10 cellular contexts compared by ENCODE assay signal in genomic region chr1:24828887-24829192, GRCh38.
A peak's percentile ranks its signal among the peaks of the same experiment; 100 is the strongest.
DNase-seq lines count a peak whose midpoint lies in the region; ATAC-seq and TF ChIP-seq lines count a peak whose summit lies in the region.
"Had no signal": no experiment of that assay in that cellular context is flagged by ENCODE, and none has a peak within 500 bp of the region (broad histone marks: within the 10 kb centered on the region; RNA-seq: fewer than 3 reads in every experiment).

No MANE protein-coding gene starts in this region.

- H3K9me2 ChIP-seq in hepatocyte (replicated peaks; ENCODE audit: insufficient read depth) = no peaks in the 10 kb centered on the region

- no peak overlapping the region for H2AFZ ChIP-seq in ACC112 (ENCODE audit: low read length, unreplicated experiment)
- no peak overlapping the region for H2AFZ ChIP-seq in hepatocyte

- H3K27ac ChIP-seq in ACC112 (ENCODE audit: low read depth, low read length) = peak overlapping the region; percentile 64
- H3K27ac ChIP-seq in HEK293 (ENCODE audit: extremely low read depth, low read depth, low read length) = no peak overlapping the region
- peak overlapping the region; percentile 5 to 35 for H3K27ac ChIP-seq in left lung
- H3K27ac ChIP-seq in hepatocyte = no peak overlapping the region

- H4K20me1 ChIP-seq in hepatocyte (ENCODE audit: insufficient read depth, poor library complexity, severe bottlenecking) = peaks cover 24% of the 10 kb centered on the region

- H3K79me2 ChIP-seq in ACC112 (ENCODE audit: control insufficient read depth, insufficient read depth, low read length, unreplicated experiment) = peaks cover 70% of the 10 kb centered on the region
- H3K79me2 ChIP-seq in hepatocyte = peaks cover 60% of the 10 kb centered on the region

- no peak for ATAC-seq in left lung
- no peak for ATAC-seq in activated CD8-positive, alpha-beta T cell treated with anti-CD3 and anti-CD28 coated beads for 36 hours
- no peak for ATAC-seq in GM18511 (IDR thresholded peaks at IDR 0.05; ENCODE audit: unreplicated experiment)

- H3K27ac Mint-ChIP-seq in activated CD8-positive, alpha-beta T cell treated with anti-CD3 and anti-CD28 coated beads for 36 hours = no peak overlapping the region

- peaks cover 2% of the 10 kb centered on the region for H3K27me3 Mint-ChIP-seq in activated CD8-positive, alpha-beta T cell treated with anti-CD3 and anti-CD28 coated beads for 36 hours
- H3K27me3 Mint-ChIP-seq: IgD-negative memory B cell had no signal

- H3K4me2 ChIP-seq in hepatocyte = no peak overlapping the region

- H3K4me3 Mint-ChIP-seq in activated CD8-positive, alpha-beta T cell treated with anti-CD3 and anti-CD28 coated beads for 36 hours = no peak overlapping the region

- H3K4me1 Mint-ChIP-seq in activated CD8-positive, alpha-beta T cell treated with anti-CD3 and anti-CD28 coated beads for 36 hours (ENCODE audit: low read depth) = no peaks in the 10 kb centered on the region

- CTCF ChIA-PET in HEK293 (lab: Yijun Ruan, JAX) = interaction anchor here (0.6 to 10.7 kb wide), 7 partner anchors 12 to 156 kb away, joined by 3 to 152 read pairs (median 3); no protein-coding TSS in a partner anchor
- CTCF ChIA-PET in activated CD8-positive, alpha-beta T cell treated with anti-CD3 and anti-CD28 coated beads for 36 hours (lab: Charles Lee) = interaction anchor here (1.9 to 16.3 kb wide), 2 partner anchors 19 to 139 kb away, joined by 9 to 261 read pairs; no protein-coding TSS in a partner anchor

- POLR2A ChIA-PET in HEK293 (lab: Yijun Ruan, JAX) = interaction anchor here (1.0 kb wide), 2 partner anchors 83 to 140 kb away, joined by 3 read pairs; no protein-coding TSS in a partner anchor
- POLR2A ChIA-PET in activated CD8-positive, alpha-beta T cell treated with anti-CD3 and anti-CD28 coated beads for 36 hours (lab: Charles Lee) = no interaction called here

- H3K36me3 ChIP-seq in ACC112 (ENCODE audit: insufficient read depth, low read length) (peaks cover 3% of the 10 kb centered on the region; the same call in 1 of the 2 replicates), HEK293 (ENCODE audit: control insufficient read depth in 2 of 2, insufficient read depth in 1 of 2, low read length in 2 of 2) (no peaks in the 10 kb centered on the region; a peak in 1 of 3 replicates), left lung (no peaks in the 10 kb centered on the region), hepatocyte (replicated peaks; ENCODE audit: insufficient read depth, low read depth) (no peaks in the 10 kb centered on the region)

- H3K4me3 ChIP-seq in ACC112 (ENCODE audit: low read depth, low read length) = no peak overlapping the region
- no peak overlapping the region for H3K4me3 ChIP-seq in HEK293 (ENCODE audit: low read depth, low read length)
- H3K4me3 ChIP-seq in left lung = no peak overlapping the region
- H3K4me3 ChIP-seq in hepatocyte = no peak overlapping the region

- no peaks in the 10 kb centered on the region for H3K9me3 Mint-ChIP-seq in activated CD8-positive, alpha-beta T cell treated with anti-CD3 and anti-CD28 coated beads for 36 hours
- H3K9me3 Mint-ChIP-seq: IgD-negative memory B cell had no signal

- H3K36me3 Mint-ChIP-seq in activated CD8-positive, alpha-beta T cell treated with anti-CD3 and anti-CD28 coated beads for 36 hours (ENCODE audit: low read depth) = no peaks in the 10 kb centered on the region
- H3K36me3 Mint-ChIP-seq: IgD-negative memory B cell had no signal

- intact Hi-C loops in left lung (cut with DNase I) = loop anchor here in 1 of 2 donors (5.0 kb wide), 1 partner anchor 77 kb away; no protein-coding TSS in a partner anchor
- intact Hi-C loops in activated CD8-positive, alpha-beta T cell treated with anti-CD3 and anti-CD28 coated beads for 36 hours (cut with micrococcal nuclease) = no loop called here

- H3K4me1 ChIP-seq in ACC112 (ENCODE audit: control insufficient read depth, insufficient read depth, low read length, unreplicated experiment) = peaks cover 38% of the 10 kb centered on the region
- peaks cover 21% of the 10 kb centered on the region for H3K4me1 ChIP-seq in HEK293 (ENCODE audit: control insufficient read depth, insufficient read depth, low read length)
- peaks cover 7 to 55% of the 10 kb centered on the region in 2 donors for H3K4me1 ChIP-seq in left lung
- no peaks in the 10 kb centered on the region for H3K4me1 ChIP-seq in hepatocyte (ENCODE audit: insufficient read depth)

- 58% methylated on average over 2 of the region's 2 CpGs for WGBS in hepatocyte (ENCODE audit: low lambda C conversion rate, missing lambda C conversion rate)

- peak; percentile 59 for DNase-seq in NCI-H345 (lab: John Stamatoyannopoulos, UW)
- DNase-seq in left lung = no peak
- no peak for DNase-seq in stimulated activated naive CD4-positive, alpha-beta T cell (lab: John Stamatoyannopoulos, UW)
- DNase-seq in activated CD8-positive, alpha-beta T cell treated with anti-CD3 and anti-CD28 coated beads for 36 hours = no peak
- no peak for DNase-seq in hepatocyte (ENCODE audit: low spot score)
- DNase-seq: kidney glomerular epithelial cell had no signal

- no peak for TF ChIP-seq CTCF in HEK293 (tag by site-specific recombination; IDR thresholded peaks at IDR 0.05)
- TF ChIP-seq CTCF in left lung (IDR thresholded peaks at IDR 0.05) = no peak
- no peak for TF ChIP-seq CTCF in activated CD8-positive, alpha-beta T cell treated with anti-CD3 and anti-CD28 coated beads for 36 hours (IDR thresholded peaks at IDR 0.05)
- no peak for TF ChIP-seq CTCF in hepatocyte (IDR thresholded peaks at IDR 0.05; ENCODE audit: poor library complexity)

- H3K27me3 ChIP-seq in ACC112 (ENCODE audit: insufficient read depth, low read length) = no peaks in the 10 kb centered on the region
- no peaks in the 10 kb centered on the region for H3K27me3 ChIP-seq in left lung
- H3K27me3 ChIP-seq in hepatocyte = no peaks in the 10 kb centered on the region

- no peaks in the 10 kb centered on the region for H3K9me3 ChIP-seq in HEK293 (ENCODE audit: control insufficient read depth, insufficient read depth, low read depth, low read length)
- no peaks in the 10 kb centered on the region for H3K9me3 ChIP-seq in left lung
- H3K9me3 ChIP-seq in hepatocyte (ENCODE audit: low read depth) = no peaks in the 10 kb centered on the region

TF ChIP-seq in HEK293, 187 proteins besides CTCF, POLR2A, EP300 and RAD21 (continues in another document):
- TF ChIP-seq ZNF324 (tag by site-specific recombination; IDR thresholded peaks at IDR 0.05) (no peak), SCRT1 (tag by site-specific recombination; IDR thresholded peaks at IDR 0.05; ENCODE audit: borderline replicate concordance) (peak; percentile 93), ZNF18 (tag by site-specific recombination; IDR thresholded peaks at IDR 0.05) (0 out of 2 replicates have a peak, but pooled peaks have one; percentile 16), ZNF830 (tag by site-specific recombination; IDR thresholded peaks at IDR 0.05; ENCODE audit: low read depth) (no peak), ZNF335 (tag by site-specific recombination; conservative IDR thresholded peaks at IDR 0.05) (no peak), ZNF311 (tag by site-specific recombination; IDR thresholded peaks at IDR 0.05; ENCODE audit: borderline replicate concordance) (no peak), ZNF677 (tag by site-specific recombination; IDR thresholded peaks at IDR 0.05) (no peak), MYNN (tag by site-specific recombination; IDR thresholded peaks at IDR 0.05; ENCODE audit: borderline replicate concordance) (peak; percentile 88), SCRT2 (tag by site-specific recombination; IDR thresholded peaks at IDR 0.05) (peak; percentile 99), ZNF473 (tag by site-specific recombination; IDR thresholded peaks at IDR 0.05) (no peak), ZNF610 (tag by site-specific recombination; IDR thresholded peaks at IDR 0.05; ENCODE audit: borderline replicate concordance) (no peak), ZSCAN4 (tag by site-specific recombination; IDR thresholded peaks at IDR 0.05) (no peak), FEZF1 (tag by site-specific recombination; IDR thresholded peaks at IDR 0.05) (peak; percentile 67), KLF8 (tag by site-specific recombination; IDR thresholded peaks at IDR 0.05) (no peak), IKZF3 (tag by site-specific recombination; IDR thresholded peaks at IDR 0.05) (peak; percentile 60), ZNF660 (tag by site-specific recombination; IDR thresholded peaks at IDR 0.05) (no peak), ZNF768 (tag by site-specific recombination; IDR thresholded peaks at IDR 0.05) (no peak), ZSCAN23 (tag by site-specific recombination; IDR thresholded peaks at IDR 0.05) (no peak), KLF10 (tag by site-specific recombination; IDR thresholded peaks at IDR 0.05) (0 out of 2 replicates have a peak, but pooled peaks have one; percentile 28)

Comparison
In these comparisons a context has a peak if more than half of its experiments do, and no peak if none do; other contexts are left out.
1. H3K27ac ChIP-seq: peak in ACC112 (single experiment) and left lung (2 of 2); none in HEK293 (single experiment) and hepatocyte (single experiment).